ENCODE assay signal across 1 cellular context in genomic region chr18:46019956-46020355, GRCh38.
TF ChIP-seq lines count a peak whose summit lies in the region.

No MANE protein-coding gene starts in this region.

TF ChIP-seq in IMR-90, 13 proteins besides CTCF, POLR2A, EP300 and RAD21:
- TF ChIP-seq USF2 (IDR thresholded peaks at IDR 0.05; ENCODE audit: low read depth, low read length) = no peak
- no peak for TF ChIP-seq CHD1 (IDR thresholded peaks at IDR 0.05; ENCODE audit: low read depth, low read length)
- no peak for TF ChIP-seq MAZ (IDR thresholded peaks at IDR 0.05; ENCODE audit: borderline replicate concordance, low read depth, low read length)
- TF ChIP-seq ELK1 (IDR thresholded peaks at IDR 0.05; ENCODE audit: borderline replicate concordance, low read depth, low read length) = no peak
- TF ChIP-seq RCOR1 (IDR thresholded peaks at IDR 0.05; ENCODE audit: insufficient replicate concordance, low read length) = no peak
- TF ChIP-seq FOS (IDR thresholded peaks at IDR 0.05; ENCODE audit: low read depth, low read length) = no peak
- TF ChIP-seq SMC3 (IDR thresholded peaks at IDR 0.05; ENCODE audit: low read depth, low read length) = no peak
